In the genomic region with DNA sequence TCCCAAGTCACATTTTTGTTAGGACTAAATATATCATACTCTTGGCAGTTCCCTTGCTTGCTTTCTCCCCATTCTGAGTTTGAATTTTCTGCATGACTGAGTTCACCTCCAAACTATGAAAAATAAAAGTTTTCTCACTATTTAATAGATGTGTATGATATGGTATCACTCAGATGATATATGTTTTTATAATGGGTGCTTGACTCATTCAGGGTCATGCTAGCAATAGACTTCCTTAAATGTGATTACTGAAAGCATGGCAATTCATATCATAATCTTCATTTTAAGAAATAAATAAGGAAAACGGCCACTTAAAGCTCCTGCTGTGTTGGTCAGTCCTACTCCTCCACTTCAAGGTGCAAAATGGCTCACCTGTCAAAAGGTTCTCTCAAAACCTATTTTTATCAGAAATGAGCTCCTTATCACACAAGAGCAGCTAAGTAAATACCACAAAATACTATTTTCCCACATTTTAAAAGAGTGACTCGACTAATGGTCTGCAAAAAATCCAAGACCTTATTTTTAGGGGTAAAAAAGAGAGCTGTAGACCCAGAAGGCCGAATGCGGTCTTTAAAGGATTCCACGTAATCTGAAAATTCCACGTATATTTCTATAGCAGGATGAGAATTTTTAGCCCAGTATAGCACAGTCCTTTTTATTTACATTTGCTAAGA, we compare ENCODE assay signal across 8 cellular contexts. TPM values are rescaled to one million over a fixed set of nuclear protein-coding genes. Genes with fewer than 3 reads are reported as not detected.
A peak's percentile ranks its signal among the peaks of the same experiment; 100 is the strongest.
DNase-seq lines count a peak whose midpoint lies in the region; ATAC-seq and TF ChIP-seq lines count a peak whose summit lies in the region.

No MANE protein-coding gene starts in this region.

- H3K4me1 Mint-ChIP-seq in activated CD4-positive, alpha-beta T cell treated with anti-CD3 and anti-CD28 coated beads for 36 hours = peaks cover 43% of the 10 kb centered on the region
- peaks cover 35% of the 10 kb centered on the region for H3K4me1 Mint-ChIP-seq in activated CD4-positive, alpha-beta memory T cell treated with anti-CD3 and anti-CD28 coated beads for 36 hours (ENCODE audit: low read depth)

- peak overlapping the region; percentile 73 for H3K9ac ChIP-seq in iPS-18a (ENCODE audit: low read length)

- WGBS in testis, 2 donors = 38 to 49% methylated on average over 6 of the region's 6 CpGs

- intact Hi-C loops in activated CD4-positive, alpha-beta T cell treated with anti-CD3 and anti-CD28 coated beads for 36 hours (cut with DNase I, micrococcal nuclease) = loop anchor here in 1 of 2 experiments (5.0 kb wide), 1 partner anchor 51 kb away; a partner anchor contains a TSS
- intact Hi-C loops in activated CD4-positive, alpha-beta memory T cell treated with anti-CD3 and anti-CD28 coated beads for 36 hours (cut with micrococcal nuclease) = no loop called here
- intact Hi-C loops in testis (cut with DNase I; ENCODE audit: low total_unique reads) = no loop called here

- no peak for TF ChIP-seq POLR2A in testis (IDR thresholded peaks at IDR 0.05)

- no peak for TF ChIP-seq CTCF in testis (IDR thresholded peaks at IDR 0.05)

- H3K9me3 ChIP-seq in iPS-18a (ENCODE audit: control insufficient read depth, low read depth, low read length) (no peaks in the 10 kb centered on the region), testis (no peaks in the 10 kb centered on the region)

- POLR2A ChIA-PET in activated CD4-positive, alpha-beta T cell treated with anti-CD3 and anti-CD28 coated beads for 36 hours (lab: Charles Lee) = interaction anchor here (0.9 to 2.9 kb wide), 9 partner anchors 11 to 89 kb away, joined by 4 to 16 read pairs (median 5); a partner anchor contains a TSS
- POLR2A ChIA-PET in activated CD4-positive, alpha-beta memory T cell treated with anti-CD3 and anti-CD28 coated beads for 36 hours (lab: Charles Lee) = interaction anchor here (0.8 to 2.5 kb wide), 14 partner anchors 10 to 316 kb away, joined by 3 to 37 read pairs (median 4); a partner anchor contains a TSS

- H3K9me3 Mint-ChIP-seq in activated CD4-positive, alpha-beta T cell treated with anti-CD3 and anti-CD28 coated beads for 36 hours (ENCODE audit: low read depth) = no peaks in the 10 kb centered on the region
- H3K9me3 Mint-ChIP-seq in activated CD4-positive, alpha-beta memory T cell treated with anti-CD3 and anti-CD28 coated beads for 36 hours = no peaks in the 10 kb centered on the region

- H3K27ac ChIP-seq in iPS-18a (ENCODE audit: low read length) = peak overlapping the region; percentile 92
- peak overlapping the region in 1 of 2 donors; percentile 91 for H3K27ac ChIP-seq in testis

- CTCF ChIA-PET in activated CD4-positive, alpha-beta T cell treated with anti-CD3 and anti-CD28 coated beads for 36 hours (lab: Charles Lee) = interaction anchor here (0.6 to 3.9 kb wide), 29 partner anchors 10 to 524 kb away, joined by 3 to 61 read pairs (median 9); a partner anchor contains a TSS
- CTCF ChIA-PET in activated CD4-positive, alpha-beta memory T cell treated with anti-CD3 and anti-CD28 coated beads for 36 hours (lab: Charles Lee) = interaction anchor here (0.6 to 4.1 kb wide), 19 partner anchors 10 to 446 kb away, joined by 3 to 68 read pairs (median 7); a partner anchor contains a TSS

- H3K4me3 ChIP-seq in iPS-18a (ENCODE audit: low read length) (peak overlapping the region; percentile 93), testis (peak overlapping the region; percentile 61 to 81)

- H3K4me3 Mint-ChIP-seq in activated CD4-positive, alpha-beta T cell treated with anti-CD3 and anti-CD28 coated beads for 36 hours = peak overlapping the region; percentile 95
- H3K4me3 Mint-ChIP-seq in activated CD4-positive, alpha-beta memory T cell treated with anti-CD3 and anti-CD28 coated beads for 36 hours = peak overlapping the region; percentile 94

- no peak for ATAC-seq in activated CD4-positive, alpha-beta T cell treated with anti-CD3 and anti-CD28 coated beads for 36 hours
- no peak for ATAC-seq in HG03095 (IDR thresholded peaks at IDR 0.05; ENCODE audit: unreplicated experiment)

- peak overlapping the region; percentile 99 for H3K27ac Mint-ChIP-seq in activated CD4-positive, alpha-beta T cell treated with anti-CD3 and anti-CD28 coated beads for 36 hours
- peak overlapping the region; percentile 96 for H3K27ac Mint-ChIP-seq in activated CD4-positive, alpha-beta memory T cell treated with anti-CD3 and anti-CD28 coated beads for 36 hours

- no peak for DNase-seq in activated CD4-positive, alpha-beta T cell treated with anti-CD3 and anti-CD28 coated beads for 36 hours
- no peak for DNase-seq in activated CD4-positive, alpha-beta T cell treated with anti-CD3 and anti-CD28 coated beads for 1 hour
- DNase-seq in activated CD4-positive, alpha-beta memory T cell treated with anti-CD3 and anti-CD28 coated beads for 36 hours = no peak
- no peak for DNase-seq in testis
- no peak for DNase-seq in NCI-H1436 treated with DMSO at 0.1 percent for 48 hours (lab: John Stamatoyannopoulos, UW)
- DNase-seq in NCI-H446 (lab: John Stamatoyannopoulos, UW) = no peak

- H3K27me3 ChIP-seq in iPS-18a (ENCODE audit: control insufficient read depth, insufficient read depth, low read length) (no peaks in the 10 kb centered on the region), testis (no peaks in the 10 kb centered on the region)

- H3K27me3 Mint-ChIP-seq in activated CD4-positive, alpha-beta T cell treated with anti-CD3 and anti-CD28 coated beads for 36 hours = no peaks in the 10 kb centered on the region
- H3K27me3 Mint-ChIP-seq in activated CD4-positive, alpha-beta memory T cell treated with anti-CD3 and anti-CD28 coated beads for 36 hours = no peaks in the 10 kb centered on the region

- no peaks in the 10 kb centered on the region for H3K36me3 Mint-ChIP-seq in activated CD4-positive, alpha-beta T cell treated with anti-CD3 and anti-CD28 coated beads for 36 hours (ENCODE audit: low read depth)
- peaks cover 2% of the 10 kb centered on the region for H3K36me3 Mint-ChIP-seq in activated CD4-positive, alpha-beta memory T cell treated with anti-CD3 and anti-CD28 coated beads for 36 hours

- H3K4me1 ChIP-seq in iPS-18a (ENCODE audit: control insufficient read depth, low read depth, low read length) (peaks cover 17% of the 10 kb centered on the region), testis (peaks cover 15% of the 10 kb centered on the region)

- H3K36me3 ChIP-seq in iPS-18a (ENCODE audit: control insufficient read depth, low read depth, low read length) = no peaks in the 10 kb centered on the region
- H3K36me3 ChIP-seq in testis (ENCODE audit: low read depth, missing control alignments) = no peaks in the 10 kb centered on the region

RNA-seq across cellular contexts. Expression of a gene that starts 3.9 kb away (rescaled TPM):
- total RNA-seq in activated CD4-positive, alpha-beta T cell treated with anti-CD3 and anti-CD28 coated beads for 36 hours = 10 to 100 TPM; 10.7 to 11.5 TPM
- 10 to 100 TPM in 1 of 2 experiments, 1 to 10 TPM in 1; 7.5 to 10.8 TPM for total RNA-seq in activated CD4-positive, alpha-beta memory T cell treated with anti-CD3 and anti-CD28 coated beads for 36 hours
- 10 to 100 TPM; 12.5 to 17.5 TPM for total RNA-seq in testis
- 4.5 TPM for polyA plus RNA-seq in testis (ENCODE audit: insufficient read depth, low read depth, low replicate concordance)

RNA-seq across cellular contexts. Expression of a gene that starts 23.6 kb away (rescaled TPM):
- 1 to 10 TPM; 2.9 to 3.2 TPM for total RNA-seq in activated CD4-positive, alpha-beta T cell treated with anti-CD3 and anti-CD28 coated beads for 36 hours
- total RNA-seq in activated CD4-positive, alpha-beta memory T cell treated with anti-CD3 and anti-CD28 coated beads for 36 hours = 1 to 10 TPM; 1.5 to 1.7 TPM
- total RNA-seq in testis = 10 to 100 TPM; 11.3 to 11.9 TPM
- 12.8 TPM for polyA plus RNA-seq in testis (ENCODE audit: insufficient read depth, low read depth, low replicate concordance)

RNA-seq across cellular contexts. Expression of a gene that starts 28.7 kb away (rescaled TPM):
- 100 to 1,000 TPM; 104 to 129 TPM for total RNA-seq in activated CD4-positive, alpha-beta T cell treated with anti-CD3 and anti-CD28 coated beads for 36 hours
- 100 to 1,000 TPM; 116 to 119 TPM for total RNA-seq in activated CD4-positive, alpha-beta memory T cell treated with anti-CD3 and anti-CD28 coated beads for 36 hours
- total RNA-seq in testis = 100 to 1,000 TPM in 1 of 2 donors, 10 to 100 TPM in 1; 97.2 to 123 TPM
- polyA plus RNA-seq in testis (ENCODE audit: insufficient read depth, low read depth, low replicate concordance) = 145 TPM

RNA-seq across cellular contexts. Expression of a gene that starts 36.0 kb away (rescaled TPM):
- total RNA-seq in activated CD4-positive, alpha-beta T cell treated with anti-CD3 and anti-CD28 coated beads for 36 hours = not detected
- total RNA-seq in activated CD4-positive, alpha-beta memory T cell treated with anti-CD3 and anti-CD28 coated beads for 36 hours = not detected
- total RNA-seq in testis = under 1 TPM; 0.12 to 0.31 TPM
- 0.20 TPM for polyA plus RNA-seq in testis (ENCODE audit: insufficient read depth, low read depth, low replicate concordance)

RNA-seq across cellular contexts. Expression of a gene that starts 49.1 kb away (rescaled TPM):
- 10 to 100 TPM; 62.5 to 84.4 TPM for total RNA-seq in activated CD4-positive, alpha-beta T cell treated with anti-CD3 and anti-CD28 coated beads for 36 hours
- total RNA-seq in activated CD4-positive, alpha-beta memory T cell treated with anti-CD3 and anti-CD28 coated beads for 36 hours = 10 to 100 TPM; 84.4 to 86.6 TPM
- 10 to 100 TPM; 26.4 to 30.5 TPM for total RNA-seq in testis
- polyA plus RNA-seq in testis (ENCODE audit: insufficient read depth, low read depth, low replicate concordance) = 22.4 TPM
